Comparison of ENCODE assay signal across 21 cellular contexts in genomic region chr7:39430441-39430840, GRCh38.
"Had no signal": no experiment of that assay in that cellular context is flagged by ENCODE, and none has a peak within 500 bp of the region (broad histone marks: within the 10 kb centered on the region; RNA-seq: fewer than 3 reads in every experiment).

No MANE protein-coding gene starts in this region.

- H3K27me3 ChIP-seq: SJSA1 had no signal

- H3K36me3 ChIP-seq: SJSA1 had no signal

- H3K4me3 ChIP-seq: SJSA1, SK-N-MC had no signal

- H3K9me3 ChIP-seq: SJSA1 had no signal

- DNase-seq: KBM-7, MV-4-11, NCI-H1048, NCI-H1105, NCI-H1417, NCI-H1436 treated with DMSO at 0.1 percent for 48 hours, NCI-H1694, NCI-H187 treated with DMSO at 0.1 percent for 48 hours, NCI-H2029 treated with DMSO at 0.1 percent for 48 hours, NCI-H2171 treated with DMSO at 0.1 percent for 48 hours, NCI-H345, NCI-H446 treated with DMSO at 0.1 percent for 48 hours, NCI-H524, NCI-H526 treated with DMSO at 0.1 percent for 48 hours, NCI-H774, Right ventricle myocardium superior, RPMI8226, SIG-M5 had no signal

- H3K27ac ChIP-seq: HL-60, SJSA1, SK-N-MC had no signal
